Comparison of ENCODE assay signal across 8 cellular contexts in genomic region chr3:58824285-58824684, GRCh38.
DNase-seq lines count a peak whose midpoint lies in the region; ATAC-seq, FAIRE-seq and TF ChIP-seq lines count a peak whose summit lies in the region.

No MANE protein-coding gene starts in this region.

- H3K9ac ChIP-seq in endodermal cell (ENCODE audit: extremely low read depth, low read length, poor library complexity, severe bottlenecking), result no peak overlapping the region

- peaks cover 2% of the 10 kb centered on the region for H3K36me3 Mint-ChIP-seq in endodermal cell (ENCODE audit: low read depth)

- no peak for FAIRE-seq in HTR-8/SVneo (lab: Jason Lieb, UNC)

- ATAC-seq in mucosa of descending colon, result peak; percentile 92
- no peak for ATAC-seq in gastrocnemius medialis

- H3K9me3 ChIP-seq in endodermal cell (ENCODE audit: control insufficient read depth, low read length) (no peaks in the 10 kb centered on the region), mucosa of descending colon (no peaks in the 10 kb centered on the region), sigmoid colon (no peaks in the 10 kb centered on the region), gastrocnemius medialis (no peaks in the 10 kb centered on the region)

- WGBS in endodermal cell (ENCODE audit: insufficient coverage in 1 of 2, insufficient read length in 1 of 2), 2 experiments, result 30 to 66% methylated on average over 3 to 7 of the region's 7 CpGs
- 8 to 25% methylated on average over 7 of the region's 7 CpGs for WGBS in sigmoid colon, 2 donors

- H3K4me3 ChIP-seq in endodermal cell (ENCODE audit: low read length) (no peak overlapping the region), mucosa of descending colon (no peak overlapping the region), sigmoid colon (no peak overlapping the region), gastrocnemius medialis (no peak overlapping the region)

- no peak for TF ChIP-seq EP300 in sigmoid colon (IDR thresholded peaks at IDR 0.05)

- DNase-seq in Daoy (ENCODE audit: low read depth) (peak; percentile 14), HTR-8/SVneo (ENCODE audit: insufficient read length, low spot score) (peak; percentile 22), RPMI8226 (peak; percentile 48), endodermal cell (peak; percentile 90), mucosa of descending colon (peak; percentile 67 to 94 (median 85)), NCI-H446 treated with DMSO at 0.1 percent for 48 hours (lab: John Stamatoyannopoulos, UW) (no peak), sigmoid colon (no peak), gastrocnemius medialis (no peak)

- H3K27me3 ChIP-seq in endodermal cell (ENCODE audit: control insufficient read depth, insufficient read depth, low read length, poor library complexity, severe bottlenecking) (no peaks in the 10 kb centered on the region), sigmoid colon (no peaks in the 10 kb centered on the region), gastrocnemius medialis (no peaks in the 10 kb centered on the region)

- no peak overlapping the region for H3K27ac ChIP-seq in endodermal cell (ENCODE audit: low read depth, low read length)
- no peak overlapping the region for H3K27ac ChIP-seq in sigmoid colon
- no peak overlapping the region for H3K27ac ChIP-seq in gastrocnemius medialis

- H3K4me1 Mint-ChIP-seq in endodermal cell, result peaks cover 15% of the 10 kb centered on the region

- H3K27ac Mint-ChIP-seq in endodermal cell, result no peak overlapping the region

- H3K27me3 Mint-ChIP-seq in endodermal cell (ENCODE audit: insufficient read depth), result no peaks in the 10 kb centered on the region

- intact Hi-C loops in mucosa of descending colon (cut with DNase I, micrococcal nuclease), result no loop called here
- intact Hi-C loops in sigmoid colon (cut with DNase I), result no loop called here
- intact Hi-C loops in gastrocnemius medialis (cut with DNase I; ENCODE audit: low total_unique reads), result no loop called here

- no peaks in the 10 kb centered on the region for H3K4me1 ChIP-seq in endodermal cell (ENCODE audit: control insufficient read depth, insufficient read depth, low read length)
- H3K4me1 ChIP-seq in mucosa of descending colon (ENCODE audit: low read depth), result peaks cover 4% of the 10 kb centered on the region
- no peaks in the 10 kb centered on the region for H3K4me1 ChIP-seq in sigmoid colon
- no peaks in the 10 kb centered on the region for H3K4me1 ChIP-seq in gastrocnemius medialis

- TF ChIP-seq CTCF in endodermal cell (conservative IDR thresholded peaks at IDR 0.05) (peak; percentile 92), mucosa of descending colon (IDR thresholded peaks at IDR 0.05) (peak; percentile 26), sigmoid colon (IDR thresholded peaks at IDR 0.05) (peak in 1 of 4 experiments; percentile 16), gastrocnemius medialis (IDR thresholded peaks at IDR 0.05 in 4 of 5, conservative IDR thresholded peaks at IDR 0.05 in 1 of 5) (peak in 2 of 5 experiments; percentile 25 to 30)

- TF ChIP-seq POLR2A in sigmoid colon (IDR thresholded peaks at IDR 0.05) (no peak), gastrocnemius medialis (IDR thresholded peaks at IDR 0.05) (no peak)

- H3K36me3 ChIP-seq in endodermal cell (ENCODE audit: control insufficient read depth, insufficient read depth, low read length), result no peaks in the 10 kb centered on the region
- no peaks in the 10 kb centered on the region for H3K36me3 ChIP-seq in mucosa of descending colon (ENCODE audit: low read depth)
- no peaks in the 10 kb centered on the region for H3K36me3 ChIP-seq in sigmoid colon
- no peaks in the 10 kb centered on the region for H3K36me3 ChIP-seq in gastrocnemius medialis

- in situ Hi-C loops in gastrocnemius medialis (cut with MboI; ENCODE audit: low sequenced_read_pairs in 4 of 4), result no loop called here

- peaks cover 6% of the 10 kb centered on the region for H3K9me3 Mint-ChIP-seq in endodermal cell

- no peak overlapping the region for H3K4me3 Mint-ChIP-seq in endodermal cell

Comparison
In these comparisons a context has a peak if more than half of its experiments do, and no peak if none do; other contexts are left out.
1. DNase-seq: peak in Daoy (single experiment), HTR-8/SVneo (single experiment), RPMI8226 (single experiment), endodermal cell (single experiment) and mucosa of descending colon (3 of 3); none in NCI-H446 treated with DMSO at 0.1 percent for 48 hours (single experiment), sigmoid colon (single experiment) and gastrocnemius medialis (0 of 2).